In genomic region chr16:85228970-85229430, GRCh38 we compare ENCODE assay signal across 18 cellular contexts.
"Had no signal": no experiment of that assay in that cellular context is flagged by ENCODE, and none has a peak within 500 bp of the region (broad histone marks: within the 10 kb centered on the region; RNA-seq: fewer than 3 reads in every experiment).

No MANE protein-coding gene starts in this region.

- H3K4me1 ChIP-seq: upper lobe of left lung had no signal

- ATAC-seq: activated naive CD8-positive, alpha-beta T cell treated with anti-CD3 and anti-CD28 coated beads, Interleukin-2, amount 50 U/mL, for 24 hours; activated T-cell treated with anti-CD3 and anti-CD28 coated beads, Interleukin-2, amount 50 U/mL, for 4 hours; heart right ventricle; naive thymus-derived CD8-positive, alpha-beta T cell; T-helper 17 cell had no signal

- H3K27ac ChIP-seq: esophagus squamous epithelium, heart right ventricle, left ventricle myocardium inferior, upper lobe of left lung, VCaP had no signal

- H3K27me3 ChIP-seq: brain microvascular endothelial cell, heart right ventricle, stomach, upper lobe of left lung had no signal

- H3K9me3 ChIP-seq: esophagus squamous epithelium, stomach, upper lobe of left lung had no signal

- H3K4me3 ChIP-seq: esophagus squamous epithelium, heart right ventricle, left ventricle myocardium inferior, stomach, upper lobe of left lung had no signal

- H3K36me3 ChIP-seq: brain microvascular endothelial cell, esophagus squamous epithelium, heart right ventricle, left ventricle myocardium inferior, stomach, upper lobe of left lung had no signal

- DNase-seq: activated CD4-positive, alpha-beta T cell treated with anti-CD3 and anti-CD28 coated beads, Interleukin-2, amount 50 U/mL, for 1 hour; activated CD4-positive, CD25-positive, alpha-beta regulatory T cell treated with anti-CD3 and anti-CD28 coated beads, Interleukin-2, amount 50 U/mL, for 72 hours; activated CD8-positive, alpha-beta memory T cell treated with anti-CD3 and anti-CD28 coated beads, Interleukin-2, amount 50 U/mL, for 4 hours; activated naive CD4-positive, alpha-beta T cell treated with anti-CD3 and anti-CD28 coated beads for 36 hours; activated naive CD8-positive, alpha-beta T cell treated with anti-CD3 and anti-CD28 coated beads, Interleukin-2, amount 50 U/mL, for 24 hours; activated T-cell treated with anti-CD3 and anti-CD28 coated beads, Interleukin-2, amount 50 U/mL, for 4 hours; brain microvascular endothelial cell; cerebellar nuclear complex; effector CD8-positive, alpha-beta T cell; esophagus squamous epithelium; heart right ventricle; left ventricle myocardium inferior; naive thymus-derived CD8-positive, alpha-beta T cell; stimulated activated CD4-positive, alpha-beta T cell treated with anti-CD3 and anti-CD28 coated beads, Interleukin-2, amount 100 ng/mL, for 24 hours; stomach; T-helper 17 cell had no signal
